ENCODE assay signal across 7 cellular contexts in genomic region chr15:67123291-67123690, GRCh38. TPM values are rescaled to one million over a fixed set of nuclear protein-coding genes. Genes with fewer than 3 reads are reported as not detected.
A peak's percentile ranks its signal among the peaks of the same experiment; 100 is the strongest.
DNase-seq lines count a peak whose midpoint lies in the region; ATAC-seq and TF ChIP-seq lines count a peak whose summit lies in the region.
"Not testable (repeated sequence)": the region's sequence is repeated elsewhere in the genome, so short reads cannot be mapped to it uniquely, and the experiment has no call there.

No MANE protein-coding gene starts in this region.

- TF ChIP-seq EP300 in gastroesophageal sphincter (IDR thresholded peaks at IDR 0.05): not testable (repeated sequence)

- not testable (repeated sequence) for TF ChIP-seq POLR2A in gastroesophageal sphincter (IDR thresholded peaks at IDR 0.05)

- not testable (repeated sequence) for H3K36me3 ChIP-seq in mammary epithelial cell (ENCODE audit: insufficient read depth, low read length); gastroesophageal sphincter
- peaks cover 46% of the 10 kb centered on the region for H3K36me3 ChIP-seq in osteoblast (ENCODE audit: insufficient read depth, low read length)

- H3K4me2 ChIP-seq in mammary epithelial cell (ENCODE audit: insufficient read depth, low read depth, low read length); osteoblast (ENCODE audit: insufficient read depth, low read length): not testable (repeated sequence)

- H3K27ac ChIP-seq in mammary epithelial cell (ENCODE audit: insufficient read depth, low read depth, low read length) (peak overlapping the region; percentile 92), gastroesophageal sphincter (peak overlapping the region in 3 of 4 donors; percentile 86 to 89 (median 87)), osteoblast (ENCODE audit: low read depth, low read length) (peak overlapping the region; percentile 99)

- intact Hi-C loops in CD14-positive monocyte (cut with micrococcal nuclease): loop anchor here in 1 of 2 donors (5.0 kb wide), 1 partner anchor 41 kb away; no protein-coding TSS in a partner anchor
- intact Hi-C loops in activated B cell treated with CpG ODN at 0.5 μM for 24 hours (cut with micrococcal nuclease): loop anchor here (5.0 kb wide), 1 partner anchor 34 kb away; no protein-coding TSS in a partner anchor
- intact Hi-C loops in mammary epithelial cell (cut with micrococcal nuclease): not testable (repeated sequence)

- in situ Hi-C loops in mammary epithelial cell (cut with MboI; ENCODE audit: low sequenced_read_pairs in 2 of 2): not testable (repeated sequence)

- not testable (repeated sequence) for H3K4me3 ChIP-seq in mammary epithelial cell (replicated peaks in 1 of 3; ENCODE audit: insufficient read depth in 1 of 3, low read depth in 2 of 3, low read length in 3 of 3); gastroesophageal sphincter; osteoblast (ENCODE audit: insufficient read depth, low read length)

- H3K4me1 ChIP-seq in mammary epithelial cell (ENCODE audit: insufficient read depth, low read length) (peaks cover 87% of the 10 kb centered on the region), gastroesophageal sphincter (peaks cover 4 to 96% (median 71%) of the 10 kb centered on the region in 3 donors), osteoblast (ENCODE audit: insufficient read depth, low read length) (peaks cover 90% of the 10 kb centered on the region)

- not testable (repeated sequence) for DNase-seq in CD14-positive monocyte (ENCODE audit: low spot score); activated B cell treated with CpG ODN at 0.5 μM for 24 hours; mammary epithelial cell; osteoblast (ENCODE audit: insufficient read length, low spot score, missing footprints)

- ATAC-seq in activated B cell treated with CpG ODN at 0.5 μM for 24 hours (ENCODE audit: low read depth); gastroesophageal sphincter; stimulated activated memory B cell treated with anti-CD40 and anti-IgM and Interleukin-4, amounts not matched to agents 10 μg/mL and 1 μg/mL and 100 μg/mL, for 72 hours: not testable (repeated sequence)

- H3K36me3 Mint-ChIP-seq in CD14-positive monocyte: peaks cover 53 to 57% of the 10 kb centered on the region in 2 donors
- H3K36me3 Mint-ChIP-seq in IgD-negative memory B cell: not testable (repeated sequence)
- H3K36me3 Mint-ChIP-seq in activated B cell treated with CpG ODN at 0.5 μM for 24 hours (ENCODE audit: low read depth): peaks cover 35% of the 10 kb centered on the region
- peaks cover 22% of the 10 kb centered on the region for H3K36me3 Mint-ChIP-seq in stimulated activated memory B cell treated with anti-CD40 and anti-IgM and Interleukin-4, amounts not matched to agents 10 μg/mL and 1 μg/mL and 100 μg/mL, for 72 hours

- WGBS in mammary epithelial cell (ENCODE audit: low coverage, missing lambda C conversion rate): 98% methylated on average over 7 of the region's 8 CpGs
- WGBS in gastroesophageal sphincter (ENCODE audit: low coverage in 1 of 2), 2 donors: 95 to 100% methylated on average over 7 to 8 of the region's 8 CpGs

- TF ChIP-seq CTCF in CD14-positive monocyte (IDR thresholded peaks at IDR 0.05); activated B cell treated with CpG ODN at 0.5 μM for 24 hours (IDR thresholded peaks at IDR 0.05); mammary epithelial cell (conservative IDR thresholded peaks at IDR 0.05 in 1 of 2, IDR thresholded peaks at IDR 0.05 in 1 of 2; ENCODE audit: extremely low read depth in 1 of 2, insufficient read depth in 1 of 2, low read depth in 1 of 2, low read length in 2 of 2); gastroesophageal sphincter (IDR thresholded peaks at IDR 0.05); osteoblast (IDR thresholded peaks at IDR 0.05; ENCODE audit: extremely low read depth, low read depth, low read length): not testable (repeated sequence)

- H3K79me2 ChIP-seq in mammary epithelial cell (ENCODE audit: insufficient read depth, low read length) (peaks cover 76% of the 10 kb centered on the region), osteoblast (ENCODE audit: insufficient read depth, low read length) (peaks cover 90% of the 10 kb centered on the region)

- BruUV-seq in mammary epithelial cell (replicated peaks; lab: Mats Ljungman, UMichigan): not testable (repeated sequence)

- not testable (repeated sequence) for H3K9me3 ChIP-seq in mammary epithelial cell (replicated peaks; ENCODE audit: insufficient read depth, low read length); gastroesophageal sphincter; osteoblast (ENCODE audit: low read depth, low read length)

- H3K27ac Mint-ChIP-seq in CD14-positive monocyte (peak overlapping the region in 6 of 7 donors; percentile 23 to 99 (median 98)), IgD-negative memory B cell (peak overlapping the region in 2 of 3 donors; percentile 98 to 99), activated B cell treated with CpG ODN at 0.5 μM for 24 hours (peak overlapping the region; percentile 94)
- peak overlapping the region; percentile 97 for H3K27ac Mint-ChIP-seq in stimulated activated memory B cell treated with anti-CD40 and anti-IgM and Interleukin-4, amounts not matched to agents 10 μg/mL and 1 μg/mL and 100 μg/mL, for 72 hours

- peaks cover 84% of the 10 kb centered on the region for H3K4me1 Mint-ChIP-seq in CD14-positive monocyte
- H3K4me1 Mint-ChIP-seq in IgD-negative memory B cell: peaks cover 45 to 72% (median 72%) of the 10 kb centered on the region in 3 donors
- H3K4me1 Mint-ChIP-seq in activated B cell treated with CpG ODN at 0.5 μM for 24 hours: peaks cover 97% of the 10 kb centered on the region
- peaks cover 86% of the 10 kb centered on the region for H3K4me1 Mint-ChIP-seq in stimulated activated memory B cell treated with anti-CD40 and anti-IgM and Interleukin-4, amounts not matched to agents 10 μg/mL and 1 μg/mL and 100 μg/mL, for 72 hours

- H2AFZ ChIP-seq in mammary epithelial cell (ENCODE audit: low read depth, low read length); osteoblast (ENCODE audit: low read length): not testable (repeated sequence)

- H3K9ac ChIP-seq in mammary epithelial cell (ENCODE audit: insufficient read depth, low read length): not testable (repeated sequence)

- not testable (repeated sequence) for H3K4me3 Mint-ChIP-seq in CD14-positive monocyte; IgD-negative memory B cell; activated B cell treated with CpG ODN at 0.5 μM for 24 hours; stimulated activated memory B cell treated with anti-CD40 and anti-IgM and Interleukin-4, amounts not matched to agents 10 μg/mL and 1 μg/mL and 100 μg/mL, for 72 hours

- not testable (repeated sequence) for H3K9me3 Mint-ChIP-seq in CD14-positive monocyte; IgD-negative memory B cell; activated B cell treated with CpG ODN at 0.5 μM for 24 hours; stimulated activated memory B cell treated with anti-CD40 and anti-IgM and Interleukin-4, amounts not matched to agents 10 μg/mL and 1 μg/mL and 100 μg/mL, for 72 hours

- H3K27me3 Mint-ChIP-seq in CD14-positive monocyte (ENCODE audit: low read depth in 3 of 3); IgD-negative memory B cell; activated B cell treated with CpG ODN at 0.5 μM for 24 hours; stimulated activated memory B cell treated with anti-CD40 and anti-IgM and Interleukin-4, amounts not matched to agents 10 μg/mL and 1 μg/mL and 100 μg/mL, for 72 hours: not testable (repeated sequence)

- H4K20me1 ChIP-seq in mammary epithelial cell (ENCODE audit: insufficient read depth, low read length); osteoblast (ENCODE audit: insufficient read depth, low read length): not testable (repeated sequence)

- not testable (repeated sequence) for H3K27me3 ChIP-seq in mammary epithelial cell (ENCODE audit: insufficient read depth, low read length); gastroesophageal sphincter; osteoblast (ENCODE audit: insufficient read depth, low read length)

- POLR2A ChIA-PET in activated B cell treated with CpG ODN at 0.5 μM for 24 hours (lab: Charles Lee): interaction anchor here (0.8 to 28.6 kb wide), 8 partner anchors 8 to 42 kb away, joined by 3 to 1703 read pairs (median 9); partner anchors contain the start of gene SMAD3

- dilution Hi-C loops in mammary epithelial cell (cut with HindIII; ENCODE audit: low sequenced_read_pairs): not testable (repeated sequence)

- CTCF ChIA-PET in activated B cell treated with CpG ODN at 0.5 μM for 24 hours (lab: Charles Lee): interaction anchor here (2.2 kb wide), 1 partner anchor 42 kb away, joined by 6 read pairs; no protein-coding TSS in a partner anchor
- CTCF ChIA-PET in mammary epithelial cell (lab: Charles Lee; ENCODE audit: low non-redundant PET): not testable (repeated sequence)

RNA-seq across cellular contexts. Expression of gene SMAD3, which starts 57.9 kb away (rescaled TPM):
- polyA plus RNA-seq in CD14-positive monocyte: 1 to 10 TPM; 4.4 to 5.4 TPM
- polyA plus RNA-seq in IgD-negative memory B cell: 32.4 TPM
- total RNA-seq in activated B cell treated with CpG ODN at 0.5 μM for 24 hours: 85.9 and 118 TPM in 2 replicates
- 10 to 100 TPM in 1 of 2 donors, 1 to 10 TPM in 1; 8.7 to 41.0 TPM for total RNA-seq in mammary epithelial cell
- 29.2 TPM for polyA plus RNA-seq in mammary epithelial cell
- 60.6 TPM for polyA minus RNA-seq in mammary epithelial cell
- 10 to 100 TPM; 19.8 to 30.6 (median 25.9) TPM for total RNA-seq in gastroesophageal sphincter
- 41.8 and 60.1 TPM in 2 replicates for total RNA-seq in osteoblast
